2 cellular contexts compared by ENCODE assay signal in genomic region chr1:50976111-50976889, GRCh38.
TF ChIP-seq lines count a peak whose summit lies in the region.

No MANE protein-coding gene starts in this region.

TF ChIP-seq in SK-N-SH, 30 proteins besides CTCF, POLR2A, EP300 and RAD21 (continued from another document):
- TF ChIP-seq PBX3 (IDR thresholded peaks at IDR 0.05) (no peak), GATA2 (CRISPR knock-in tag; IDR thresholded peaks at IDR 0.05) (no peak), SIN3A (IDR thresholded peaks at IDR 0.05; ENCODE audit: borderline replicate concordance, low read depth, low read length) (no peak), MAX (IDR thresholded peaks at IDR 0.05; ENCODE audit: low read depth) (no peak), FOXM1 (IDR thresholded peaks at IDR 0.05; ENCODE audit: low read depth) (no peak), FOSL2 (IDR thresholded peaks at IDR 0.05; ENCODE audit: borderline replicate concordance, low read depth) (no peak), REST (IDR thresholded peaks at IDR 0.05; ENCODE audit: low read depth, low read length) (no peak), TEAD4 (IDR thresholded peaks at IDR 0.05; ENCODE audit: borderline replicate concordance, insufficient read depth) (no peak), ZBTB33 (IDR thresholded peaks at IDR 0.05; ENCODE audit: borderline replicate concordance, low read depth) (no peak)

TF ChIP-seq in SK-N-SH treated with all-trans-retinoic acid at 6 μM for 48 hours, 23 proteins besides CTCF, POLR2A, EP300 and RAD21 (continued from another document):
- TF ChIP-seq PATZ1 (CRISPR knock-in tag; IDR thresholded peaks at IDR 0.05; ENCODE audit: borderline replicate concordance) = no peak
- TF ChIP-seq ESRRG (CRISPR knock-in tag; IDR thresholded peaks at IDR 0.05) = no peak
- no peak for TF ChIP-seq TOX (CRISPR knock-in tag; IDR thresholded peaks at IDR 0.05; ENCODE audit: borderline replicate concordance)
- no peak for TF ChIP-seq PPARA (CRISPR knock-in tag; IDR thresholded peaks at IDR 0.05; ENCODE audit: borderline replicate concordance)
